In genomic region chr12:1534708-1535107, GRCh38 we compare ENCODE assay signal across 12 cellular contexts. TPM values are rescaled to one million over a fixed set of nuclear protein-coding genes. Genes with fewer than 3 reads are reported as not detected.
A peak's percentile ranks its signal among the peaks of the same experiment; 100 is the strongest.
DNase-seq lines count a peak whose midpoint lies in the region; ATAC-seq, FAIRE-seq and TF ChIP-seq lines count a peak whose summit lies in the region.
"Had no signal": no experiment of that assay in that cellular context is flagged by ENCODE, and none has a peak within 500 bp of the region (broad histone marks: within the 10 kb centered on the region; RNA-seq: fewer than 3 reads in every experiment).

No MANE protein-coding gene starts in this region.

- H3K27ac ChIP-seq in mesenchymal stem cell (ENCODE audit: low read length, poor library complexity, severe bottlenecking), result peak overlapping the region; percentile 30
- H3K27ac ChIP-seq: ovary, thoracic aorta had no signal

- H3K23ac ChIP-seq in mesenchymal stem cell (ENCODE audit: low read length in 2 of 2), result no peak overlapping the region

- no peak overlapping the region for H2BK5ac ChIP-seq in mesenchymal stem cell (ENCODE audit: low read depth, low read length, poor library complexity, severe bottlenecking)

- no peak overlapping the region for H2AFZ ChIP-seq in mesenchymal stem cell (ENCODE audit: low read depth, low read length)

- H4K91ac ChIP-seq in mesenchymal stem cell (ENCODE audit: low read length), result no peak overlapping the region

- peaks cover 30% of the 10 kb centered on the region for H3K4me1 Mint-ChIP-seq in activated CD4-positive, alpha-beta T cell treated with anti-CD3 and anti-CD28 coated beads, Interleukin-2, amount 10 ng/mL, durations not matched to agents 7 days and 5 days

- H2BK120ac ChIP-seq in mesenchymal stem cell (ENCODE audit: low read depth, low read length), result no peak overlapping the region

- H3K4me3 ChIP-seq in mesenchymal stem cell (ENCODE audit: insufficient read depth in 1 of 2, low read depth in 1 of 2, low read length in 2 of 2), result no peak overlapping the region
- H3K4me3 ChIP-seq: ovary, thoracic aorta had no signal

- H3K27me3 Mint-ChIP-seq in activated CD4-positive, alpha-beta T cell treated with anti-CD3 and anti-CD28 coated beads, Interleukin-2, amount 10 ng/mL, durations not matched to agents 7 days and 5 days, result peaks cover 70% of the 10 kb centered on the region

- peak overlapping the region; percentile 26 for H2BK15ac ChIP-seq in mesenchymal stem cell (ENCODE audit: low read depth, poor library complexity, severe bottlenecking)

- POLR2A ChIA-PET in activated CD4-positive, alpha-beta T cell treated with anti-CD3 and anti-CD28 coated beads, Interleukin-2, amount 10 ng/mL, durations not matched to agents 7 days and 5 days (lab: Charles Lee), result no interaction called here

- H3K27ac Mint-ChIP-seq in activated CD4-positive, alpha-beta T cell treated with anti-CD3 and anti-CD28 coated beads, Interleukin-2, amount 10 ng/mL, durations not matched to agents 7 days and 5 days, result no peak overlapping the region

- no peaks in the 10 kb centered on the region for H3K36me3 Mint-ChIP-seq in activated CD4-positive, alpha-beta T cell treated with anti-CD3 and anti-CD28 coated beads, Interleukin-2, amount 10 ng/mL, durations not matched to agents 7 days and 5 days (ENCODE audit: low read depth)

- peak overlapping the region; percentile 29 for H4K8ac ChIP-seq in mesenchymal stem cell (ENCODE audit: low read length)

- no peak overlapping the region for H3K9ac ChIP-seq in mesenchymal stem cell (ENCODE audit: low read length)

- no peaks in the 10 kb centered on the region for H3K9me3 Mint-ChIP-seq in activated CD4-positive, alpha-beta T cell treated with anti-CD3 and anti-CD28 coated beads, Interleukin-2, amount 10 ng/mL, durations not matched to agents 7 days and 5 days

- ATAC-seq in GM21786 (IDR thresholded peaks at IDR 0.05; ENCODE audit: unreplicated experiment), result peak; percentile 32

- H3K4me2 ChIP-seq in mesenchymal stem cell (ENCODE audit: low read length, poor library complexity, severe bottlenecking), result no peak overlapping the region

- peak overlapping the region in 1 of 2 experiments; percentile 5 for H2BK12ac ChIP-seq in mesenchymal stem cell (ENCODE audit: low read length in 2 of 2)

- no peak overlapping the region for H3K4ac ChIP-seq in mesenchymal stem cell (ENCODE audit: low read depth in 1 of 2, low read length in 2 of 2)

- no peaks in the 10 kb centered on the region for H3K27me3 ChIP-seq in mesenchymal stem cell (ENCODE audit: control insufficient read depth in 1 of 2, insufficient read depth in 1 of 2, low read length in 2 of 2)
- H3K27me3 ChIP-seq: ovary had no signal

- no peak for TF ChIP-seq POLR2A in GM12892 (IDR thresholded peaks at IDR 0.05; ENCODE audit: low read depth, low read length)

- DNase-seq in GM12892 (ENCODE audit: insufficient read length) (no peak), M059J (ENCODE audit: low read depth) (peak; percentile 43), mesenchymal stem cell (no peak), NOMO-1 (lab: John Stamatoyannopoulos, UW; ENCODE audit: unreplicated experiment in 2 of 2) (no peak), RKO (ENCODE audit: low spot score) (no peak)
- no peak for DNase-seq in activated CD4-positive, alpha-beta T cell treated with anti-CD3 and anti-CD28 coated beads, Interleukin-2, amount 10 ng/mL, durations not matched to agents 7 days and 5 days
- DNase-seq in activated CD8-positive, alpha-beta memory T cell treated with anti-CD3 and anti-CD28 coated beads, Interleukin-2, amount 50 U/mL, for 4 hours, result no peak
- DNase-seq: cerebellar nuclear complex, ovary, T1000 had no signal

- peaks cover 15% of the 10 kb centered on the region for H3K79me1 ChIP-seq in mesenchymal stem cell (replicated peaks; ENCODE audit: low read length, poor library complexity, severe bottlenecking)

- peak overlapping the region in 1 of 2 experiments; percentile 54 for H3K18ac ChIP-seq in mesenchymal stem cell (ENCODE audit: low read depth in 1 of 2, low read length in 2 of 2)

- H3K36me3 ChIP-seq in mesenchymal stem cell (ENCODE audit: control insufficient read depth in 1 of 2, insufficient read depth in 2 of 2, low read depth in 1 of 2, low read length in 2 of 2), result peaks cover 0 to 3% of the 10 kb centered on the region in 2 experiments
- H3K36me3 ChIP-seq: ovary, thoracic aorta had no signal

- 74% methylated on average over 3 of the region's 3 CpGs for WGBS in mesenchymal stem cell

- CTCF ChIA-PET in activated CD4-positive, alpha-beta T cell treated with anti-CD3 and anti-CD28 coated beads, Interleukin-2, amount 10 ng/mL, durations not matched to agents 7 days and 5 days (lab: Charles Lee), result interaction anchor here (1.0 to 1.5 kb wide), 3 partner anchors 11 to 71 kb away, joined by 3 read pairs; no protein-coding TSS in a partner anchor

- no peak overlapping the region for H3K4me3 Mint-ChIP-seq in activated CD4-positive, alpha-beta T cell treated with anti-CD3 and anti-CD28 coated beads, Interleukin-2, amount 10 ng/mL, durations not matched to agents 7 days and 5 days

- H3K9me3 ChIP-seq in mesenchymal stem cell (ENCODE audit: control insufficient read depth, low read length), result no peaks in the 10 kb centered on the region
- H3K9me3 ChIP-seq: ovary, thoracic aorta had no signal

- peak; percentile 92 for FAIRE-seq in GM12892 (lab: Jason Lieb, UNC)

- no peak overlapping the region for H3K14ac ChIP-seq in mesenchymal stem cell (ENCODE audit: low read length in 2 of 2)

- no peak overlapping the region for H2AK5ac ChIP-seq in mesenchymal stem cell (ENCODE audit: low read length, severe bottlenecking)

- H3K4me1 ChIP-seq in mesenchymal stem cell (ENCODE audit: control insufficient read depth, insufficient read depth, low read depth, low read length), result peaks cover 33% of the 10 kb centered on the region

RNA-seq across cellular contexts. Expression of gene FBXL14, which starts 59.7 kb away (rescaled TPM):
- polyA plus RNA-seq in GM12892 (2012; ENCODE audit: missing spikeins), result 2.9 TPM
- total RNA-seq in M059J (2014; rRNA removed; shearing (Covaris generic)), result 7.9 and 9.6 TPM in 2 replicates
- polyA plus RNA-seq in mesenchymal stem cell (2013, experiment 1 of 2), result 4.3 TPM
- polyA plus RNA-seq in mesenchymal stem cell (2013, experiment 2 of 2), result 4.7 TPM
- 10 to 100 TPM; 24.3 to 26.4 TPM for total RNA-seq in activated CD4-positive, alpha-beta T cell treated with anti-CD3 and anti-CD28 coated beads, Interleukin-2, amount 10 ng/mL, durations not matched to agents 7 days and 5 days
